Comparison of ENCODE assay signal across 18 cellular contexts in genomic region chr2:157877761-157878400, GRCh38. TPM values are rescaled to one million over a fixed set of nuclear protein-coding genes. Genes with fewer than 3 reads are reported as not detected.
A peak's percentile ranks its signal among the peaks of the same experiment; 100 is the strongest.
DNase-seq lines count a peak whose midpoint lies in the region; ATAC-seq, FAIRE-seq and TF ChIP-seq lines count a peak whose summit lies in the region.
"Had no signal": no experiment of that assay in that cellular context is flagged by ENCODE, and none has a peak within 500 bp of the region (broad histone marks: within the 10 kb centered on the region; RNA-seq: fewer than 3 reads in every experiment).

No MANE protein-coding gene starts in this region.

- TF ChIP-seq CTCF in HepG2 (CRISPR knock-in tag; IDR thresholded peaks at IDR 0.05) (no peak), right lobe of liver (IDR thresholded peaks at IDR 0.05) (no peak), type B pancreatic cell (conservative IDR thresholded peaks at IDR 0.05) (no peak)

- H3K79me2 ChIP-seq in HepG2 (ENCODE audit: insufficient read depth, low read length), result no peaks in the 10 kb centered on the region

- H3K27me3 ChIP-seq in HepG2 (ENCODE audit: control insufficient read depth in 1 of 2, insufficient read depth in 2 of 2, low read length in 2 of 2) (peaks cover 0 to 13% of the 10 kb centered on the region in 2 experiments; a peak in 1 of 5 replicates), right lobe of liver (no peaks in the 10 kb centered on the region), endocrine pancreas (ENCODE audit: control insufficient read depth, insufficient read depth, low read length) (no peaks in the 10 kb centered on the region)

- H4K20me1 ChIP-seq in HepG2 (ENCODE audit: insufficient read depth, low read length), result no peaks in the 10 kb centered on the region

- H3K27ac ChIP-seq in HepG2 (ENCODE audit: extremely low read length, insufficient read depth, low read length) (no peak overlapping the region), right lobe of liver (no peak overlapping the region)
- H3K27ac ChIP-seq: left lung had no signal

- TF ChIP-seq EP300 in HepG2 (IDR thresholded peaks at IDR 0.05; ENCODE audit: low read depth in 2 of 2, low read length in 2 of 2) (no peak), HepG2 (CRISPR knock-in tag; IDR thresholded peaks at IDR 0.05; ENCODE audit: borderline replicate concordance) (no peak)

- DNase-seq in HepG2 (ENCODE audit: low spot score) (no peak), right lobe of liver (no peak), T-helper 17 cell (no peak), type B pancreatic cell (ENCODE audit: extremely low spot score, unreplicated experiment) (no peak), NCI-H2196 (lab: John Stamatoyannopoulos, UW; ENCODE audit: unreplicated experiment) (no peak)
- DNase-seq: caudate nucleus, DMS 273 treated with DMSO at 0.1 percent for 48 hours, KBM-7, left lung, NCI-H1417, SHP77 treated with DMSO at 0.1 percent for 48 hours, T1000 had no signal

- no peak overlapping the region for H3K4me2 ChIP-seq in HepG2 (ENCODE audit: low read depth, low read length)

- CTCF ChIA-PET in HepG2 (lab: Yijun Ruan, JAX; ENCODE audit: low intra/inter-chr PET ratio, low total read pairs), result no interaction called here

- no peak overlapping the region for H3K9ac ChIP-seq in HepG2 (ENCODE audit: insufficient read depth, low read depth, low read length)
- no peak overlapping the region for H3K9ac ChIP-seq in endocrine pancreas (ENCODE audit: control insufficient read depth, insufficient read depth, low read length)

- BruUV-seq in HepG2 (replicated peaks; lab: Mats Ljungman, UMichigan), result no TSS peak

- WGBS in HepG2 (ENCODE audit: low lambda C conversion rate), result 72% methylated on average over 3 of the region's 3 CpGs
- 63% methylated on average over 3 of the region's 3 CpGs for WGBS in right lobe of liver (ENCODE audit: insufficient coverage, low coverage, low lambda C conversion rate, missing lambda C conversion rate)

- peak overlapping the region; percentile 81 for H3K27ac Mint-ChIP-seq in T-helper 17 cell
- no peak overlapping the region for H3K27ac Mint-ChIP-seq in type B pancreatic cell

- no peak overlapping the region for H2AFZ ChIP-seq in HepG2 (ENCODE audit: low read length)

- TF ChIP-seq POLR2A in HepG2 (IDR thresholded peaks at IDR 0.05; ENCODE audit: insufficient read depth in 1 of 2, low read depth in 2 of 2, low read length in 2 of 2) (no peak), right lobe of liver (IDR thresholded peaks at IDR 0.05) (no peak)

- H3K36me3 Mint-ChIP-seq in T-helper 17 cell (ENCODE audit: low read depth) (no peaks in the 10 kb centered on the region), type B pancreatic cell (no peaks in the 10 kb centered on the region)
- H3K36me3 Mint-ChIP-seq: activated naive CD4-positive, alpha-beta T cell treated with anti-CD3 and anti-CD28 coated beads, Interleukin-2, amount 50 U/mL, for 24 hours had no signal

- no peak for TF ChIP-seq RAD21 in HepG2 (CRISPR knock-in tag; IDR thresholded peaks at IDR 0.05)

- intact Hi-C loops in HepG2 (cut with micrococcal nuclease; ENCODE audit: unreplicated experiment) (loop anchor here (2.0 to 10.0 kb wide), 3 partner anchors 61 to 253 kb away; partner anchors contain the start of gene ACVR1C), right lobe of liver (cut with DNase I) (no loop called here)

- in situ Hi-C loops in HepG2 (cut with HindIII; ENCODE audit: extremely low pct_ligation_motif_present, low pct_unique_long_range_greater_than_20kb), result no loop called here

- H3K9me3 Mint-ChIP-seq in type B pancreatic cell, result no peaks in the 10 kb centered on the region
- H3K9me3 Mint-ChIP-seq: activated naive CD4-positive, alpha-beta T cell treated with anti-CD3 and anti-CD28 coated beads, Interleukin-2, amount 50 U/mL, for 24 hours had no signal

- H3K4me1 Mint-ChIP-seq in T-helper 17 cell (peaks cover 42% of the 10 kb centered on the region), type B pancreatic cell (ENCODE audit: unreplicated experiment) (peaks cover 13% of the 10 kb centered on the region)

- H3K9me3 ChIP-seq in HepG2 (ENCODE audit: low read length), result no peaks in the 10 kb centered on the region
- H3K9me3 ChIP-seq in right lobe of liver, result no peaks in the 10 kb centered on the region
- no peaks in the 10 kb centered on the region for H3K9me3 ChIP-seq in T-helper 17 cell (ENCODE audit: control insufficient read depth, low read length, poor library complexity, severe bottlenecking)
- H3K9me3 ChIP-seq in endocrine pancreas (ENCODE audit: control insufficient read depth, low read length), result no peaks in the 10 kb centered on the region
- H3K9me3 ChIP-seq: left lung, prostate gland had no signal

- POLR2A ChIA-PET in HepG2 (lab: Yijun Ruan, JAX), result no interaction called here

- ATAC-seq in HepG2 (no peak), right lobe of liver (no peak), T-helper 17 cell (no peak), GM19397 (IDR thresholded peaks at IDR 0.05; ENCODE audit: unreplicated experiment) (no peak), GM19467 (IDR thresholded peaks at IDR 0.05; ENCODE audit: unreplicated experiment) (no peak)
- ATAC-seq: left lung had no signal

- peak overlapping the region; percentile 84 for H3K4me3 Mint-ChIP-seq in T-helper 17 cell
- H3K4me3 Mint-ChIP-seq in type B pancreatic cell, result peak overlapping the region; percentile 78

- H3K4me3 ChIP-seq in HepG2 (replicated peaks in 1 of 3; ENCODE audit: insufficient read depth in 1 of 3, low read depth in 2 of 3, low read length in 3 of 3) (no peak overlapping the region), right lobe of liver (no peak overlapping the region), endocrine pancreas (ENCODE audit: control insufficient read depth, insufficient read depth, low read length) (peak overlapping the region; percentile 86)

- no peak for FAIRE-seq in HepG2 (lab: Jason Lieb, UNC)
- FAIRE-seq: GM18507 had no signal

- H3K36me3 ChIP-seq in HepG2 (replicated peaks in 1 of 2; ENCODE audit: control insufficient read depth in 1 of 2, insufficient read depth in 2 of 2, low read length in 2 of 2) (no peaks in the 10 kb centered on the region), right lobe of liver (no peaks in the 10 kb centered on the region), endocrine pancreas (ENCODE audit: control insufficient read depth, insufficient read depth, low read length) (no peaks in the 10 kb centered on the region)
- H3K36me3 ChIP-seq: left lung, prostate gland had no signal

- H3K4me1 ChIP-seq in HepG2 (ENCODE audit: insufficient read depth, low read length), result peaks cover 29% of the 10 kb centered on the region
- H3K4me1 ChIP-seq in right lobe of liver, result peaks cover 0 to 60% (median 20%) of the 10 kb centered on the region in 4 donors
- peaks cover 11% of the 10 kb centered on the region for H3K4me1 ChIP-seq in endocrine pancreas (ENCODE audit: control insufficient read depth, insufficient read depth, low read length)

- no peaks in the 10 kb centered on the region for H3K27me3 Mint-ChIP-seq in T-helper 17 cell
- H3K27me3 Mint-ChIP-seq in type B pancreatic cell, result peaks cover 3% of the 10 kb centered on the region
- H3K27me3 Mint-ChIP-seq: activated naive CD4-positive, alpha-beta T cell treated with anti-CD3 and anti-CD28 coated beads, Interleukin-2, amount 50 U/mL, for 24 hours had no signal

TF ChIP-seq in HepG2, 621 proteins besides CTCF, POLR2A, EP300 and RAD21:
- TF ChIP-seq MAFF (IDR thresholded peaks at IDR 0.05; ENCODE audit: low read depth, low read length), result peak; percentile 78
- no peak for TF ChIP-seq MXD4 (CRISPR knock-in tag; IDR thresholded peaks at IDR 0.05)
- TF ChIP-seq MAFK (conservative IDR thresholded peaks at IDR 0.05 in 1 of 2, IDR thresholded peaks at IDR 0.05 in 1 of 2; ENCODE audit: low read length in 2 of 2), result peak; percentile 75 to 81

RNA-seq across cellular contexts. Expression of gene ACVR1, which starts 1.8 kb away (rescaled TPM):
- total RNA-seq in HepG2 (2016; rRNA removed; fragmentation: Illumina TruSeq; extraction: Trizol) (2.3 and 2.8 TPM in 2 replicates), right lobe of liver (10 to 100 TPM; 10.9 to 25.1 (median 14.6) TPM), T-helper 17 cell (10 to 100 TPM; 37.4 to 38.2 TPM), type B pancreatic cell (ENCODE audit: low replicate concordance) (13.1 and 14.3 TPM in 2 replicates)
- total RNA-seq in HepG2 (2016; cell fraction: cytosol; rRNA removed; fragmentation: Illumina TruSeq; extraction: Trizol; ENCODE audit: low read depth), result 1.3 and 1.7 TPM in 2 replicates
- 2.7 and 3.8 TPM in 2 replicates for total RNA-seq in HepG2 (2016; cell fraction: insoluble cytoplasmic fraction; rRNA removed; fragmentation: Illumina TruSeq; extraction: Trizol)
- total RNA-seq in HepG2 (2016; cell fraction: membrane; rRNA removed; fragmentation: Illumina TruSeq; extraction: Trizol), result 3.1 and 3.3 TPM in 2 replicates
- 8.2 and 8.4 TPM in 2 replicates for total RNA-seq in HepG2 (2016; cell fraction: nucleus; rRNA removed; fragmentation: Illumina TruSeq; extraction: Trizol)
- polyA plus RNA-seq in HepG2 (2011; rRNA removed), result 5.4 and 6.9 TPM in 2 replicates
- polyA plus RNA-seq in HepG2 (2011; cell fraction: cytosol; rRNA removed), result 4.3 and 8.0 TPM in 2 replicates
- 5.9 and 6.4 TPM in 2 replicates for polyA plus RNA-seq in HepG2 (2011; cell fraction: nucleus; rRNA removed)
- polyA plus RNA-seq in HepG2 (2012), result 8.6 and 9.9 TPM in 2 replicates
- 0.64 and 0.91 TPM in 2 replicates for polyA plus RNA-seq in HepG2 (2016; cell fraction: cytosol; fragmentation: Illumina TruSeq; extraction: Trizol; ENCODE audit: low read depth)
- 4.0 and 4.8 TPM in 2 replicates for polyA plus RNA-seq in HepG2 (2016; cell fraction: insoluble cytoplasmic fraction; fragmentation: Illumina TruSeq; extraction: Trizol; ENCODE audit: low read depth)
- polyA plus RNA-seq in HepG2 (2016; cell fraction: membrane; fragmentation: Illumina TruSeq; extraction: Trizol; ENCODE audit: low read depth), result 1.3 and 1.6 TPM in 2 replicates
- polyA plus RNA-seq in HepG2 (2016; cell fraction: nucleus; fragmentation: Illumina TruSeq; extraction: Trizol; ENCODE audit: insufficient read depth, low read depth), result 11.1 and 11.6 TPM in 2 replicates
- 8.0 and 8.3 TPM in 2 replicates for polyA minus RNA-seq in HepG2 (2011; rRNA and poly(A)+ RNA removed; ENCODE audit: low replicate concordance)
- 6.2 and 10.0 TPM in 2 replicates for polyA minus RNA-seq in HepG2 (2011; cell fraction: cytosol; rRNA and poly(A)+ RNA removed)
- polyA minus RNA-seq in HepG2 (2011; cell fraction: nucleus; rRNA and poly(A)+ RNA removed), result 12.7 and 15.2 TPM in 2 replicates
